Comparison of ENCODE assay signal across 1 cellular context in the genomic region with DNA sequence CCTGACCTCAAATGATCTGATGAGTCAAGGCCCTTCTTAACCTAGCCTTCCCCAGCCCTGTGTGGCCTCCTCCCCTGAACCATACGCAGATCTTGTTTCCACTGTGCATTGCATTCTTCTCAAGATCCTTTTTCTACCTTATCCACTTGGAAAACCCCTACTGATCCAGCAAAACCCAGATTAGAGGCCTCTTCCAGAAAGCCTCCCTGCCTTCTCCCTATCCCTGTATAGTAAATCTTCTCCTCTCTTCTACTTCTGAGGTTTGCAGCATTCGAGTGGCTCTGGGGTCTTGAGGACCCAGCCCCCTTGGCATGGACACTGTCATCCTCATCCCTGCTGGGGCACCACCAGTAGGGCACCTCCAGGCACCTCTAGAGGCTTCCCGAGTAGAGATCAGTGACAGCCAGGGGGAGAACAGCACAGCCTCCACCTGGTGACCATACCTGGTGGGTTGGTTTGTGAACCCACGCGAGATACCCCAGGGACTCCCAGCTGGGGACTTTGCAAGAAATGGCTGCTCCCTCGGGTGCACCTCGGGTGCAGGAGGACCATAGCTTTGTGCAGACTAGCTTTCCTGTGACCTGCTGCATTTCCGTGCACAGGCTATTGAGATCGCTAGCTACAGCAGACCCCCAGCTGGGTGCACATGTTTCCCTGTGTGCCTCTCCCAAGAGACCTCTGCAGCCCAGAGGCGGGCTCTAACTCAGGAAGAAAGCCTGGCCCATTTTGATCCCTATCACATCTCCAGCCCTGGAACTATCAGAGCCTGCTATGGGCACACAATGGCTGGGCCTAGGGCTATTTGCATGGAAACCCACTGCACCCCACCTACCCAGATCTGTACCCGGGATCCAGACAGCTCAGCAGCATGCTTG.
TF ChIP-seq lines count a peak whose summit lies in the region.

No MANE protein-coding gene starts in this region.

TF ChIP-seq in HEK293, 187 proteins besides CTCF, POLR2A, EP300 and RAD21 (continued from another document):
- TF ChIP-seq ZFP37 (tag by site-specific recombination; IDR thresholded peaks at IDR 0.05), result no peak
- no peak for TF ChIP-seq ZNF350 (tag by site-specific recombination; IDR thresholded peaks at IDR 0.05)
- TF ChIP-seq, protein P1, sequence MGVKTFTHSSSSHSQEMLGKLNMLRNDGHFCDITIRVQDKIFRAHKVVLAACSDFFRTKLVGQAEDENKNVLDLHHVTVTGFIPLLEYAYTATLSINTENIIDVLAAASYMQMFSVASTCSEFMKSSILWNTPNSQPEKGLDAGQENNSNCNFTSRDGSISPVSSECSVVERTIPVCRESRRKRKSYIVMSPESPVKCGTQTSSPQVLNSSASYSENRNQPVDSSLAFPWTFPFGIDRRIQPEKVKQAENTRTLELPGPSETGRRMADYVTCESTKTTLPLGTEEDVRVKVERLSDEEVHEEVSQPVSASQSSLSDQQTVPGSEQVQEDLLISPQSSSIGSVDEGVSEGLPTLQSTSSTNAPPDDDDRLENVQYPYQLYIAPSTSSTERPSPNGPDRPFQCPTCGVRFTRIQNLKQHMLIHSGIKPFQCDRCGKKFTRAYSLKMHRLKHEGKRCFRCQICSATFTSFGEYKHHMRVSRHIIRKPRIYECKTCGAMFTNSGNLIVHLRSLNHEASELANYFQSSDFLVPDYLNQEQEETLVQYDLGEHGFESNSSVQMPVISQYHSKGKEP (tag by site-specific recombination; IDR thresholded peaks at IDR 0.05), result no peak
- TF ChIP-seq ZNF112 (tag by site-specific recombination; IDR thresholded peaks at IDR 0.05), result no peak
- TF ChIP-seq ZNF19 (tag by site-specific recombination; IDR thresholded peaks at IDR 0.05; ENCODE audit: low read depth), result no peak
- TF ChIP-seq ZNF785 (tag by site-specific recombination; IDR thresholded peaks at IDR 0.05), result no peak
- no peak for TF ChIP-seq ZNF677 (tag by site-specific recombination; IDR thresholded peaks at IDR 0.05)
- no peak for TF ChIP-seq ZBTB48 (tag by site-specific recombination; IDR thresholded peaks at IDR 0.05)
